ENCODE assay signal across 10 cellular contexts in the genomic region with DNA sequence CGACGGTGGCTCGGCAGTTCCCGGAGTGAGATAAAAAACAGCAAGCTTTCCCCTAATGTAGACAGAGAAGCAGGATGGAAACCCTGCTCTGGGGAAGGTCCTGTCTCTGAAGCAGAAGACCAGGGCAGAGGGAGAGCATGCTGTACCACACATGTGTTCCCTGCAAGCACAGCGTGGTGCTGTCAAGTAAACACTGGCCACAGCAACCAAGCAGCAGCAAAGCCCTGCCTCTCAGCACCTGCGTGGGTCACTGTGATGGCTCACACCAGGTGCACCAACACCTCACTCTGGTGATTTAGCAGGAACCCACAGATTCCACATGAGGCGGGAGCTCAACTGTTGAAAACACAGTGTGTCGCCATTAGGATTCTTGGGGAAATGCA.
DNase-seq lines count a peak whose midpoint lies in the region; ATAC-seq lines count a peak whose summit lies in the region.
"Had no signal": no experiment of that assay in that cellular context is flagged by ENCODE, and none has a peak within 500 bp of the region (broad histone marks: within the 10 kb centered on the region; RNA-seq: fewer than 3 reads in every experiment).

No MANE protein-coding gene starts in this region.

- H3K9me3 Mint-ChIP-seq in central memory CD8-positive, alpha-beta T cell = no peaks in the 10 kb centered on the region

- ATAC-seq in HG03521 (IDR thresholded peaks at IDR 0.05; ENCODE audit: unreplicated experiment) = peak; percentile 57
- ATAC-seq in central memory CD8-positive, alpha-beta T cell (replicated peaks; ENCODE audit: extremely low read depth, poor library complexity, severe bottlenecking) = peak; percentile 40

- peaks cover 19% of the 10 kb centered on the region for H3K27me3 Mint-ChIP-seq in central memory CD8-positive, alpha-beta T cell

- no peak overlapping the region for H3K4me3 Mint-ChIP-seq in central memory CD8-positive, alpha-beta T cell

- H3K36me3 Mint-ChIP-seq in central memory CD8-positive, alpha-beta T cell (ENCODE audit: insufficient read depth) = no peaks in the 10 kb centered on the region

- no peak overlapping the region for H3K27ac Mint-ChIP-seq in central memory CD8-positive, alpha-beta T cell (ENCODE audit: low read depth)

- no peaks in the 10 kb centered on the region for H3K4me1 Mint-ChIP-seq in central memory CD8-positive, alpha-beta T cell

- DNase-seq in COLO668 (lab: John Stamatoyannopoulos, UW; ENCODE audit: unreplicated experiment) = peak; percentile 2
- no peak for DNase-seq in central memory CD8-positive, alpha-beta T cell (ENCODE audit: low spot score in 2 of 2)
- peak; percentile 43 for DNase-seq in midbrain (lab: John Stamatoyannopoulos, UW)
- no peak for DNase-seq in activated CD4-positive, CD25-positive, alpha-beta regulatory T cell (lab: John Stamatoyannopoulos, UW)
- DNase-seq in iPS-NIHi7 (ENCODE audit: extremely low spot score) = no peak
- no peak for DNase-seq in activated CD8-positive, alpha-beta memory T cell treated with anti-CD3 and anti-CD28 coated beads for 24 hours
- no peak for DNase-seq in retina
- DNase-seq: DND-41, NCI-H187 had no signal

Comparison
In these comparisons a context has a peak if more than half of its experiments do, and no peak if none do; other contexts are left out.
1. DNase-seq: peak in COLO668 (single experiment) and midbrain (single experiment); none in central memory CD8-positive, alpha-beta T cell (0 of 2), activated CD4-positive, CD25-positive, alpha-beta regulatory T cell (0 of 4), iPS-NIHi7 (single experiment), activated CD8-positive, alpha-beta memory T cell treated with anti-CD3 and anti-CD28 coated beads for 24 hours (single experiment) and retina (single experiment).